ENCODE assay signal across 28 cellular contexts in genomic region chr21:27796106-27796505, GRCh38.
DNase-seq lines count a peak whose midpoint lies in the region; ATAC-seq and TF ChIP-seq lines count a peak whose summit lies in the region.
"Had no signal": no experiment of that assay in that cellular context is flagged by ENCODE, and none has a peak within 500 bp of the region (broad histone marks: within the 10 kb centered on the region; RNA-seq: fewer than 3 reads in every experiment).

No MANE protein-coding gene starts in this region.

- no peaks in the 10 kb centered on the region for H3K4me1 ChIP-seq in fibroblast of lung (ENCODE audit: control insufficient read depth, extremely low read depth, insufficient read depth, low read length)
- H3K4me1 ChIP-seq in neuronal stem cell (ENCODE audit: control insufficient read depth in 2 of 2, insufficient read depth in 1 of 2, low read depth in 1 of 2, low read length in 2 of 2) = no peaks in the 10 kb centered on the region
- H3K4me1 ChIP-seq: right lobe of liver, upper lobe of left lung had no signal

- H3K9me3 ChIP-seq in fibroblast of lung (ENCODE audit: control insufficient read depth, insufficient read depth, low read depth, low read length) = no peaks in the 10 kb centered on the region
- H3K9me3 ChIP-seq in neuronal stem cell (replicated peaks in 1 of 2; ENCODE audit: control insufficient read depth in 2 of 2, insufficient read depth in 1 of 2, low read depth in 1 of 2, low read length in 2 of 2) = no peaks in the 10 kb centered on the region
- H3K9me3 ChIP-seq: right lobe of liver, upper lobe of left lung had no signal

- no peaks in the 10 kb centered on the region for H3K79me1 ChIP-seq in neuronal stem cell (ENCODE audit: low read depth, low read length)

- no peak for TF ChIP-seq CTCF in fibroblast of lung (conservative IDR thresholded peaks at IDR 0.05 in 1 of 2, IDR thresholded peaks at IDR 0.05 in 1 of 2; ENCODE audit: low read depth in 1 of 2, low read length in 2 of 2)
- no peak for TF ChIP-seq CTCF in GM13976 (IDR thresholded peaks at IDR 0.05; ENCODE audit: borderline replicate concordance, control extremely low read depth, extremely low read depth, insufficient read depth, missing control alignments)

- ATAC-seq in SK-N-SH treated with all-trans-retinoic acid at 6 μM for 48 hours = peak; percentile 31; the same call in 2 of the 3 replicates
- no peak for ATAC-seq in HG02870 (IDR thresholded peaks at IDR 0.05; ENCODE audit: unreplicated experiment)
- ATAC-seq: left colon; naive thymus-derived CD8-positive, alpha-beta T cell; right lobe of liver; Right ventricle myocardium inferior had no signal

- no peak overlapping the region for H3K4ac ChIP-seq in neuronal stem cell (ENCODE audit: low read length)

- H3K79me2 ChIP-seq in fibroblast of lung (ENCODE audit: control insufficient read depth, insufficient read depth, low read length) = no peaks in the 10 kb centered on the region

- H2BK12ac ChIP-seq in neuronal stem cell (ENCODE audit: low read length) = no peak overlapping the region

- no peak overlapping the region for H2BK120ac ChIP-seq in neuronal stem cell (ENCODE audit: low read depth, low read length)

- no peak overlapping the region for H4K8ac ChIP-seq in neuronal stem cell (ENCODE audit: low read depth, low read length)

- no peak overlapping the region for H2BK5ac ChIP-seq in neuronal stem cell (ENCODE audit: low read length)

- H3K27ac ChIP-seq in fibroblast of lung (ENCODE audit: insufficient read depth, low read length) (no peak overlapping the region), neuronal stem cell (replicated peaks; ENCODE audit: low read length) (no peak overlapping the region)
- H3K27ac ChIP-seq: KMS-11, right lobe of liver, upper lobe of left lung had no signal

- no peak overlapping the region for H3K14ac ChIP-seq in neuronal stem cell (ENCODE audit: low read length)

- in situ Hi-C loops in GM13976 (cut with MboI; ENCODE audit: low sequenced_read_pairs, unreplicated experiment) = no loop called here

- H4K91ac ChIP-seq in neuronal stem cell (ENCODE audit: low read depth, low read length, poor library complexity) = no peak overlapping the region

- no peak overlapping the region for H3K23ac ChIP-seq in neuronal stem cell (ENCODE audit: low read depth, low read length, poor library complexity)

- H2BK15ac ChIP-seq in neuronal stem cell (ENCODE audit: low read length) = no peak overlapping the region

- H3K36me3 ChIP-seq in fibroblast of lung (ENCODE audit: control insufficient read depth, insufficient read depth, low read length) = no peaks in the 10 kb centered on the region
- no peaks in the 10 kb centered on the region for H3K36me3 ChIP-seq in neuronal stem cell (replicated peaks in 1 of 2; ENCODE audit: control insufficient read depth in 2 of 2, insufficient read depth in 2 of 2, low read length in 2 of 2)
- H3K36me3 ChIP-seq: right lobe of liver, upper lobe of left lung had no signal

- H2AFZ ChIP-seq in fibroblast of lung (ENCODE audit: low read length) (no peak overlapping the region), neuronal stem cell (ENCODE audit: low read length) (no peak overlapping the region)

- H3K4me2 ChIP-seq in fibroblast of lung (ENCODE audit: extremely low read depth, insufficient read depth, low read length) = no peak overlapping the region
- no peak overlapping the region for H3K4me2 ChIP-seq in neuronal stem cell (ENCODE audit: insufficient read depth, low read length, poor library complexity, severe bottlenecking)
- H3K4me2 ChIP-seq: KMS-11 had no signal

- no peak overlapping the region for H3K18ac ChIP-seq in neuronal stem cell (ENCODE audit: low read length)

- H3K9ac ChIP-seq in fibroblast of lung (ENCODE audit: insufficient read depth, low read length) = no peak overlapping the region
- no peak overlapping the region for H3K9ac ChIP-seq in neuronal stem cell (ENCODE audit: low read depth, low read length, poor library complexity)
- H3K9ac ChIP-seq: KMS-11 had no signal

- no CpG with 5 or more reads among the region's 2 CpGs for WGBS in neuronal stem cell (ENCODE audit: extremely low coverage in 2 of 2, insufficient read length in 2 of 2, insufficient replicate concordance in 1 of 2), 2 donors

- DNase-seq in Daoy (ENCODE audit: low read depth) (peak; percentile 15), fibroblast of lung (ENCODE audit: low read depth in 2 of 2) (peak; percentile 31 to 50), neuronal stem cell (ENCODE audit: low spot score) (peak; percentile 1), SKM-1 treated with dmso at 0.1 percent for 144 hours (lab: John Stamatoyannopoulos, UW; ENCODE audit: unreplicated experiment) (no peak), SHP77 (lab: John Stamatoyannopoulos, UW) (no peak), GM13976 (ENCODE audit: low spot score) (no peak)
- DNase-seq: ACHN; activated CD4-positive, alpha-beta T cell treated with anti-CD3 and anti-CD28 coated beads for 1 hour; activated CD8-positive, alpha-beta memory T cell treated with anti-CD3 and anti-CD28 coated beads for 24 hours; activated naive CD4-positive, alpha-beta T cell treated with anti-CD3 and anti-CD28 coated beads for 36 hours; activated T-cell treated with anti-CD3 and anti-CD28 coated beads, Interleukin-2, amount 50 U/mL, for 24 hours; anterior cingulate cortex; effector CD4-positive, alpha-beta T cell; glutamatergic neuron; H7; left colon; MV-4-11; naive thymus-derived CD8-positive, alpha-beta T cell; NCI-H187; NCI-H446; OCI-M1; posterior cingulate gyrus; right lobe of liver; upper lobe of left lung had no signal

- H4K20me1 ChIP-seq in fibroblast of lung (ENCODE audit: control insufficient read depth, extremely low read depth, insufficient read depth, low read length) = no peaks in the 10 kb centered on the region

- H2AK5ac ChIP-seq in neuronal stem cell (ENCODE audit: low read depth, low read length) = no peak overlapping the region

- H3K27me3 ChIP-seq in fibroblast of lung (ENCODE audit: control insufficient read depth, insufficient read depth, low read length) (no peaks in the 10 kb centered on the region), neuronal stem cell (ENCODE audit: control insufficient read depth in 3 of 3, insufficient read depth in 3 of 3, low read depth in 1 of 3, low read length in 3 of 3) (no peaks in the 10 kb centered on the region)
- H3K27me3 ChIP-seq: right lobe of liver, upper lobe of left lung had no signal

- H3K4me3 ChIP-seq in fibroblast of lung (replicated peaks in 1 of 4; ENCODE audit: control extremely low read depth in 1 of 4, insufficient read depth in 1 of 4, low read depth in 3 of 4, low read length in 4 of 4) = no peak overlapping the region
- H3K4me3 ChIP-seq in neuronal stem cell (ENCODE audit: low read length in 2 of 2) = no peak overlapping the region
- H3K4me3 ChIP-seq: right lobe of liver, upper lobe of left lung had no signal

TF ChIP-seq in SK-N-SH treated with all-trans-retinoic acid at 6 μM for 48 hours, 23 proteins besides CTCF, POLR2A, EP300 and RAD21:
- TF ChIP-seq TCF4 (CRISPR knock-in tag; IDR thresholded peaks at IDR 0.05; ENCODE audit: borderline replicate concordance) = peak; percentile 79
- TF ChIP-seq ZNF8 (CRISPR knock-in tag; IDR thresholded peaks at IDR 0.05) = peak; percentile 33; the same call in 1 of the 2 replicates
- TF ChIP-seq BACH2 (CRISPR knock-in tag; IDR thresholded peaks at IDR 0.05; ENCODE audit: borderline replicate concordance) = no peak

Comparison
In these comparisons a context has a peak if more than half of its experiments do, and no peak if none do; other contexts are left out.
1. DNase-seq: peak in Daoy (single experiment), fibroblast of lung (2 of 2) and neuronal stem cell (single experiment); none in SKM-1 treated with dmso at 0.1 percent for 144 hours (single experiment), SHP77 (0 of 2) and GM13976 (single experiment).